9 cellular contexts compared by ENCODE assay signal in genomic region chr10:103491729-103492364, GRCh38. TPM values are rescaled to one million over a fixed set of nuclear protein-coding genes. Genes with fewer than 3 reads are reported as not detected.
DNase-seq lines count a peak whose midpoint lies in the region; ATAC-seq and TF ChIP-seq lines count a peak whose summit lies in the region.
"Had no signal": no experiment of that assay in that cellular context is flagged by ENCODE, and none has a peak within 500 bp of the region (broad histone marks: within the 10 kb centered on the region; RNA-seq: fewer than 3 reads in every experiment).

No MANE protein-coding gene starts in this region.

- peak overlapping the region; percentile 3; the same call in 1 of the 2 replicates for H3K27ac ChIP-seq in ACC112 (ENCODE audit: low read depth, low read length)
- peak overlapping the region; percentile 75 for H3K27ac ChIP-seq in mesodermal cell (ENCODE audit: low read depth, low read length, severe bottlenecking)
- H3K27ac ChIP-seq in tibial artery: no peak overlapping the region

- H3K4me3 ChIP-seq in ACC112 (ENCODE audit: low read depth, low read length): no peak overlapping the region
- no peak overlapping the region for H3K4me3 ChIP-seq in mesodermal cell (ENCODE audit: extremely low read depth, insufficient read depth, low read length, poor library complexity, severe bottlenecking)
- H3K4me3 ChIP-seq in tibial artery: no peak overlapping the region

- no peaks in the 10 kb centered on the region for H3K36me3 ChIP-seq in ACC112 (ENCODE audit: insufficient read depth, low read length)
- no peaks in the 10 kb centered on the region for H3K36me3 ChIP-seq in mesodermal cell (ENCODE audit: control insufficient read depth, insufficient read depth, low read length)
- no peaks in the 10 kb centered on the region for H3K36me3 ChIP-seq in tibial artery

- no peaks in the 10 kb centered on the region for H3K9me3 ChIP-seq in mesodermal cell (ENCODE audit: control insufficient read depth, low read length)
- no peaks in the 10 kb centered on the region for H3K9me3 ChIP-seq in tibial artery

- POLR2A ChIA-PET in activated CD8-positive, alpha-beta T cell treated with anti-CD3 and anti-CD28 coated beads for 36 hours (lab: Charles Lee): interaction anchor here (1.0 to 1.7 kb wide), 6 partner anchors 11 to 42 kb away, joined by 3 to 4 read pairs (median 3); no protein-coding TSS in a partner anchor

- no peak for ATAC-seq in activated CD8-positive, alpha-beta T cell treated with anti-CD3 and anti-CD28 coated beads for 36 hours

- H3K4me1 ChIP-seq in ACC112 (ENCODE audit: control insufficient read depth, insufficient read depth, low read length, unreplicated experiment) (peaks cover 19% of the 10 kb centered on the region), mesodermal cell (ENCODE audit: control insufficient read depth, insufficient read depth, low read length, poor library complexity, severe bottlenecking) (peaks cover 23% of the 10 kb centered on the region), tibial artery (peaks cover 0 to 17% (median 15%) of the 10 kb centered on the region in 4 donors)

- H3K4me1 Mint-ChIP-seq in activated CD8-positive, alpha-beta T cell treated with anti-CD3 and anti-CD28 coated beads for 36 hours (ENCODE audit: low read depth): peaks cover 27% of the 10 kb centered on the region

- H3K4me3 Mint-ChIP-seq in activated CD8-positive, alpha-beta T cell treated with anti-CD3 and anti-CD28 coated beads for 36 hours: no peak overlapping the region

- CTCF ChIA-PET in activated CD8-positive, alpha-beta T cell treated with anti-CD3 and anti-CD28 coated beads for 36 hours (lab: Charles Lee): interaction anchor here (1.4 to 5.7 kb wide), 9 partner anchors 9 to 194 kb away, joined by 4 to 26 read pairs (median 6); no protein-coding TSS in a partner anchor

- TF ChIP-seq CTCF in tibial artery (IDR thresholded peaks at IDR 0.05): no peak
- TF ChIP-seq CTCF in activated CD8-positive, alpha-beta T cell treated with anti-CD3 and anti-CD28 coated beads for 36 hours (IDR thresholded peaks at IDR 0.05): no peak

- intact Hi-C loops in tibial artery (cut with DNase I; ENCODE audit: low total_unique reads): no loop called here
- intact Hi-C loops in activated CD8-positive, alpha-beta T cell treated with anti-CD3 and anti-CD28 coated beads for 36 hours (cut with micrococcal nuclease): no loop called here

- 69 to 70% methylated on average over 6 to 7 of the region's 7 CpGs for WGBS in mesodermal cell (ENCODE audit: insufficient coverage in 2 of 2), 2 experiments

- no peak overlapping the region for H2AFZ ChIP-seq in ACC112 (ENCODE audit: low read length, unreplicated experiment)

- H3K27me3 ChIP-seq in ACC112 (ENCODE audit: insufficient read depth, low read length) (peaks cover 31% of the 10 kb centered on the region), tibial artery (peaks cover 0 to 47% of the 10 kb centered on the region in 2 donors)

- H3K79me2 ChIP-seq in ACC112 (ENCODE audit: control insufficient read depth, insufficient read depth, low read length, unreplicated experiment): no peaks in the 10 kb centered on the region

- no peaks in the 10 kb centered on the region for H3K36me3 Mint-ChIP-seq in activated CD8-positive, alpha-beta T cell treated with anti-CD3 and anti-CD28 coated beads for 36 hours (ENCODE audit: low read depth)

- H3K9me3 Mint-ChIP-seq in activated CD8-positive, alpha-beta T cell treated with anti-CD3 and anti-CD28 coated beads for 36 hours: no peaks in the 10 kb centered on the region

- peaks cover 34% of the 10 kb centered on the region for H3K27me3 Mint-ChIP-seq in activated CD8-positive, alpha-beta T cell treated with anti-CD3 and anti-CD28 coated beads for 36 hours

- DNase-seq in HPDE6-E6E7 (ENCODE audit: extremely low spot score) (peak; percentile 71), astrocyte of the hippocampus (ENCODE audit: low read depth, low spot score) (peak; percentile 80), NCI-H446 (lab: John Stamatoyannopoulos, UW) (no peak), tibial artery (no peak)
- no peak for DNase-seq in stimulated activated CD4-positive, alpha-beta T cell treated with anti-CD3 and anti-CD28 coated beads, Interleukin-1b, Interleukin-23, amount 100 ng/mL, for 48 hours
- DNase-seq in activated CD8-positive, alpha-beta T cell treated with anti-CD3 and anti-CD28 coated beads for 36 hours: no peak

- H3K27ac Mint-ChIP-seq in activated CD8-positive, alpha-beta T cell treated with anti-CD3 and anti-CD28 coated beads for 36 hours: no peak overlapping the region

RNA-seq across cellular contexts. Expression of gene NEURL1, which starts 1.7 kb away (rescaled TPM):
- 0.66 TPM for polyA plus RNA-seq in mesodermal cell (2013, experiment 1 of 2)
- 0.35 TPM for polyA plus RNA-seq in mesodermal cell (2013, experiment 2 of 2)
- total RNA-seq in activated CD8-positive, alpha-beta T cell treated with anti-CD3 and anti-CD28 coated beads for 36 hours: 1 to 10 TPM; 1.7 to 1.9 TPM

RNA-seq across cellular contexts. Expression of gene CALHM3, which starts 12.8 kb away (rescaled TPM):
- not detected for polyA plus RNA-seq in mesodermal cell (2013, experiment 1 of 2)
- polyA plus RNA-seq in mesodermal cell (2013, experiment 2 of 2): not detected
- not detected for total RNA-seq in activated CD8-positive, alpha-beta T cell treated with anti-CD3 and anti-CD28 coated beads for 36 hours

RNA-seq across cellular contexts. Expression of gene CALHM1, which starts 33.1 kb away (rescaled TPM):
- polyA plus RNA-seq in mesodermal cell (2013, experiment 1 of 2): not detected
- not detected for polyA plus RNA-seq in mesodermal cell (2013, experiment 2 of 2)
- not detected for total RNA-seq in activated CD8-positive, alpha-beta T cell treated with anti-CD3 and anti-CD28 coated beads for 36 hours
- total RNA-seq: activated CD8-positive, alpha-beta memory T cell treated with anti-CD3 and anti-CD28 coated beads for 36 hours had no signal

RNA-seq across cellular contexts. Expression of gene CALHM2, which starts 39.7 kb away (rescaled TPM):
- polyA plus RNA-seq in mesodermal cell (2013, experiment 1 of 2): 7.7 TPM
- 6.4 TPM for polyA plus RNA-seq in mesodermal cell (2013, experiment 2 of 2)
- 1 to 10 TPM; 7.6 to 9.5 TPM for total RNA-seq in activated CD8-positive, alpha-beta T cell treated with anti-CD3 and anti-CD28 coated beads for 36 hours

Comparison
In these comparisons a context has a peak if more than half of its experiments do, and no peak if none do; other contexts are left out.
1. H3K27ac ChIP-seq: peak in ACC112 (single experiment) and mesodermal cell (single experiment); none in tibial artery (0 of 2).
2. DNase-seq: peak in HPDE6-E6E7 (single experiment) and astrocyte of the hippocampus (single experiment); none in stimulated activated CD4-positive, alpha-beta T cell treated with anti-CD3 and anti-CD28 coated beads, Interleukin-1b, Interleukin-23, amount 100 ng/mL, for 48 hours (single experiment), NCI-H446 (0 of 2), tibial artery (0 of 2) and activated CD8-positive, alpha-beta T cell treated with anti-CD3 and anti-CD28 coated beads for 36 hours (single experiment).